In genomic region chr2:241613018-241613780, GRCh38 we compare ENCODE assay signal across 1 cellular context.
TF ChIP-seq lines count a peak whose summit lies in the region.

No MANE protein-coding gene starts in this region.

TF ChIP-seq in IMR-90, 13 proteins besides CTCF, POLR2A, EP300 and RAD21:
- TF ChIP-seq SMC3 (IDR thresholded peaks at IDR 0.05; ENCODE audit: low read depth, low read length), result no peak
- no peak for TF ChIP-seq BHLHE40 (IDR thresholded peaks at IDR 0.05; ENCODE audit: low read depth, low read length)
- no peak for TF ChIP-seq MXI1 (IDR thresholded peaks at IDR 0.05; ENCODE audit: borderline replicate concordance, low read depth, low read length)
- TF ChIP-seq RCOR1 (IDR thresholded peaks at IDR 0.05; ENCODE audit: insufficient replicate concordance, low read length), result no peak
- TF ChIP-seq FOS (IDR thresholded peaks at IDR 0.05; ENCODE audit: low read depth, low read length), result no peak
- TF ChIP-seq USF2 (IDR thresholded peaks at IDR 0.05; ENCODE audit: low read depth, low read length), result no peak
- TF ChIP-seq ELK1 (IDR thresholded peaks at IDR 0.05; ENCODE audit: borderline replicate concordance, low read depth, low read length), result no peak
- TF ChIP-seq MAFK (IDR thresholded peaks at IDR 0.05; ENCODE audit: low read depth, low read length), result no peak
- TF ChIP-seq CHD1 (IDR thresholded peaks at IDR 0.05; ENCODE audit: low read depth, low read length), result no peak
- no peak for TF ChIP-seq CEBPB (IDR thresholded peaks at IDR 0.05; ENCODE audit: low read depth, low read length)
- no peak for TF ChIP-seq MAZ (IDR thresholded peaks at IDR 0.05; ENCODE audit: borderline replicate concordance, low read depth, low read length)
- no peak for TF ChIP-seq RFX5 (IDR thresholded peaks at IDR 0.05; ENCODE audit: low read depth, low read length)
- no peak for TF ChIP-seq NFE2L2 (IDR thresholded peaks at IDR 0.05; ENCODE audit: low read depth, low read length)
